In the genomic region with DNA sequence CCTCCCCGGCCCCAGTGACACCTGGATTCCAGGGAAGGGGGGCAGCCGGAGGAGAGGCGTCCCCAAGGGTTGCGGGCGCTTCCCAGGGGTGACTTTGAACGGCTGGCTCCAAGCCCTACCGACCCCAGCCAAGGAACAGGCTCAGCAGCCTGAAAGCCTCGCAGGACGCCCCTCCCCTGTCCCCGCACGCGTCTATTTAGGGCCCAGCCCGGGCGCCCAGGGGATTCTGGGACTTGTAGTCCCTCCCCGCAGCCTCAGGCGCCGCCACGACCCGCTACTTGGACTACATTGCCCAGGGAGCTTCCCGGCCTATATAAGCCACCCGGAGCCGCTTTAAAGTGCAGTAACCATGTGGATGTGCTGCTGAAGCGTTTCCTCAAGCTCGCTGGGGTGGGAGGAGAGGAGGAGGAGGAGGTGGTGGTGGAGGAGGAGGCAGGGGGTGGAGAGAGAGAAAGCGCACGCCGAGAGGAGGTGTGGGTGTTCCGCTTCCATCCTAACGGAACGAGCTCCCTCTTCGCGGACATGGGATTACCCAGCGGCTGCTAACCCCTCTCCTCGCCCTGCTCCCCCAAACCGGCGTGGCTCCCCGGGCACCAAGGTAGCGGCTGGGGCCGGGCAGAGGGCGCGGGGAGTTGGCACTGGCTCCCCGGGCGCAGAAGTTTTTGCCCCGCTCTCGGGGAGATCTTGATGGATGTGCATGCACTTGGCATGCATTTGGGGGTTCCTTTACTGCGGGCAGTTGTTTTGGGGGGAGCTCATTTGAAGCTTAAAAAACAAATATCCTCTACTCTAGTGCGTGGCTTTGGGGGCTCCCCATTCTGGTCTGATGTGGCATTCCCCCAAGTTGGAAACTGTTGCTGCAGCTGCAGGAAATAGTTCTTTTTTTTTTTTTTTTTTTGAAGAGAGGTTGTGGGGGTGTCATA, we compare ENCODE assay signal across 7 cellular contexts.
DNase-seq lines count a peak whose midpoint lies in the region; ATAC-seq and TF ChIP-seq lines count a peak whose summit lies in the region.

Gene ITPR1 (plus strand): TSS at position 341 of the 923 bp plus-strand sequence. CDS start 23,144 bp downstream, outside the sequence.

- peak; percentile 78 for ATAC-seq in GM18508 (IDR thresholded peaks at IDR 0.05; ENCODE audit: insufficient read depth, unreplicated experiment)
- peak; percentile 86 for ATAC-seq in HG03025 (IDR thresholded peaks at IDR 0.05; ENCODE audit: low FRiP score, unreplicated experiment)

- DNase-seq in NCI-H2081 (lab: John Stamatoyannopoulos, UW): peak; percentile 91 to 92
- peak; percentile 96 for DNase-seq in T1000 (lab: John Stamatoyannopoulos, UW)
- peak; percentile 99 for DNase-seq in astrocyte of the spinal cord (ENCODE audit: low read depth, low spot score)
- DNase-seq in hippocampal formation (lab: John Stamatoyannopoulos, UW): peak; percentile 95 to 98
- peak; percentile 97 for DNase-seq in retinal pigment epithelial cell (ENCODE audit: low read depth)

- peak within 1 kb of the TSS; percentile 82 for H3K4me3 ChIP-seq in astrocyte of the spinal cord (ENCODE audit: low read depth, low read length)
- peak within 1 kb of the TSS; percentile 89 for H3K4me3 ChIP-seq in retinal pigment epithelial cell (ENCODE audit: low read length)

- in situ Hi-C loops in astrocyte of the spinal cord (cut with HindIII; ENCODE audit: low sequenced_read_pairs): no loop called here

- TF ChIP-seq CTCF in astrocyte of the spinal cord (IDR thresholded peaks at IDR 0.05; ENCODE audit: low read depth, low read length): no peak
- TF ChIP-seq CTCF in retinal pigment epithelial cell (conservative IDR thresholded peaks at IDR 0.05; ENCODE audit: low read depth, low read length): no peak

Comparison
In these comparisons a context has a peak if more than half of its experiments do, and no peak if none do; other contexts are left out.
1. Peak in every context shown above with its lines: DNase-seq, ATAC-seq and H3K4me3 ChIP-seq.